In the genomic region with DNA sequence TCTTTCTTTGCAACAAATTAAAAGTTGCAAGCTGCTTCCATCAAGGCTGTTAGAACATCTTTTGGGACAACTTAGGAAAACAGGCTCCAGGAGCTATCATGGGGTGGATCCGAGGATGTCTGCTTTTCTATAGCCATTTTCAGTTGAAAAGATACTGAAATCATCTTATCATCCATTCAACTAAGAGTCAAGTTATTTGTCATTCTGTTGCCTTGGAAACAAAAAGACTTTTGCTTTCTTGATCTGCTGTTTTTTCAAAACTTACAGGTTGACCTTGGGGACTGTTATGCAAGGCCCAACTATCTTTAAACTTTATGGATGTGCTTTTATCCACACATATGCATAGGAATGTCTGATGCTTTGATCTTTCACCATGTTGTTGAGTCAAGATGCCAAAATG, we compare ENCODE assay signal across 25 cellular contexts.
"Had no signal": no experiment of that assay in that cellular context is flagged by ENCODE, and none has a peak within 500 bp of the region (broad histone marks: within the 10 kb centered on the region; RNA-seq: fewer than 3 reads in every experiment).

No MANE protein-coding gene starts in this region.

- DNase-seq: activated CD4-positive, alpha-beta memory T cell treated with anti-CD3 and anti-CD28 coated beads for 36 hours; activated CD4-positive, alpha-beta T cell treated with anti-CD3 and anti-CD28 coated beads for 36 hours; activated CD4-positive, alpha-beta T cell treated with anti-CD3 and anti-CD28 coated beads, Interleukin-2, amount 10 ng/mL, durations not matched to agents 24 days and 14 days; activated CD4-positive, CD25-positive, alpha-beta regulatory T cell; activated CD4-positive, CD25-positive, alpha-beta regulatory T cell treated with anti-CD3 and anti-CD28 coated beads, Interleukin-2, amount 50 U/mL, for 72 hours; activated CD8-positive, alpha-beta memory T cell treated with anti-CD3 and anti-CD28 coated beads, Interleukin-2, amount 10 ng/mL, durations not matched to agents 7 days and 5 days; activated CD8-positive, alpha-beta memory T cell treated with anti-CD3 and anti-CD28 coated beads, Interleukin-2, amount 50 U/mL, for 4 hours; activated CD8-positive, alpha-beta T cell treated with anti-CD3 and anti-CD28 coated beads, Interleukin-2, amount 10 ng/mL, durations not matched to agents 7 days and 5 days; activated effector memory CD4-positive, alpha-beta T cell treated with anti-CD3 and anti-CD28 coated beads, Interleukin-2, amount 50 U/mL, for 16 hours; activated naive CD4-positive, alpha-beta T cell treated with anti-CD3 and anti-CD28 coated beads for 36 hours; activated naive CD8-positive, alpha-beta T cell treated with anti-CD3 and anti-CD28 coated beads for 36 hours; activated naive CD8-positive, alpha-beta T cell treated with anti-CD3 and anti-CD28 coated beads, Interleukin-2, amount 50 U/mL, for 24 hours; activated T-cell treated with anti-CD3 and anti-CD28 coated beads, Interleukin-2, amount 50 U/mL, for 1 hour; activated T-cell treated with anti-CD3 and anti-CD28 coated beads, Interleukin-2, amount 50 U/mL, for 48 hours; amygdala; brain microvascular endothelial cell; colonic mucosa; effector CD8-positive, alpha-beta T cell; foreskin fibroblast; glutamatergic neuron; heart left ventricle; T-helper 2 cell had no signal

- H3K27me3 ChIP-seq: adrenal gland, ascending aorta, brain microvascular endothelial cell, colonic mucosa, heart left ventricle had no signal

- ATAC-seq: activated CD4-positive, alpha-beta T cell treated with anti-CD3 and anti-CD28 coated beads for 36 hours; activated CD8-positive, alpha-beta memory T cell treated with anti-CD3 and anti-CD28 coated beads, Interleukin-2, amount 10 ng/mL, durations not matched to agents 7 days and 5 days; activated CD8-positive, alpha-beta T cell treated with anti-CD3 and anti-CD28 coated beads, Interleukin-2, amount 10 ng/mL, durations not matched to agents 7 days and 5 days; activated naive CD8-positive, alpha-beta T cell treated with anti-CD3 and anti-CD28 coated beads, Interleukin-2, amount 50 U/mL, for 24 hours; heart left ventricle had no signal

- H3K4me1 ChIP-seq: adrenal gland, ascending aorta, colonic mucosa had no signal

- H3K27ac ChIP-seq: adrenal gland, ascending aorta, brain microvascular endothelial cell, colonic mucosa, epithelial cell of prostate, heart left ventricle had no signal

- H3K36me3 ChIP-seq: adrenal gland, ascending aorta, brain microvascular endothelial cell, colonic mucosa, heart left ventricle had no signal

- H3K4me3 ChIP-seq: adrenal gland, ascending aorta, colonic mucosa, heart left ventricle had no signal

- H3K9me3 ChIP-seq: adrenal gland, ascending aorta, colonic mucosa, heart left ventricle had no signal
